16 cellular contexts compared by ENCODE assay signal in the genomic region with DNA sequence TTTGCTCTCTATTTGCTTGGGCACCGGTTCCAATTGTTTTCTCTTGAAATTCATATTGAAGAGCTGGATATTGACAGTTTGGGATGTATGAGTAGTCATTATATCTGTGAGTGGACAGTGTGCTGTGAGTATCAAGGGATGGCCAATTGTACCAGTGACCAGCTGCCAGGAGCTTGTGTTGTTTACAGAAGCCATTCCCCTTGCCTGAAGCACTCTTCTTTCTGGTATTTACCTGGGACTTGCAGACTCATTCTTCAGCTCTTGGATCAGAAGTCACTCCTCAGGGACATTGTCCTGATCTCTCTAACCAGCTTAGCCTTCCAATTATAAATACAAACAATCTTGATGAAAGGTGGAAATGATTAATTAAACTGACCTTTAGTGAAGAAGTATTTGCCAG.
DNase-seq lines count a peak whose midpoint lies in the region; ATAC-seq and TF ChIP-seq lines count a peak whose summit lies in the region.
"Had no signal": no experiment of that assay in that cellular context is flagged by ENCODE, and none has a peak within 500 bp of the region (broad histone marks: within the 10 kb centered on the region; RNA-seq: fewer than 3 reads in every experiment).

No MANE protein-coding gene starts in this region.

- no peak for TF ChIP-seq CTCF in upper lobe of right lung (IDR thresholded peaks at IDR 0.05)
- TF ChIP-seq CTCF in GM10266 (IDR thresholded peaks at IDR 0.05; ENCODE audit: control insufficient read depth, insufficient read depth, low read depth, missing control alignments) = no peak

- H3K27ac ChIP-seq in upper lobe of right lung = no peak overlapping the region
- H3K27ac ChIP-seq: PC-9 had no signal

- intact Hi-C loops in upper lobe of right lung (cut with DNase I) = no loop called here

- H3K4me3 ChIP-seq in upper lobe of right lung = no peak overlapping the region
- H3K4me3 ChIP-seq: PC-9 had no signal

- no peaks in the 10 kb centered on the region for H3K27me3 ChIP-seq in upper lobe of right lung

- peak in 2 of 3 experiments; percentile 27 to 83 for DNase-seq in NCI-H1417 (lab: John Stamatoyannopoulos, UW)
- DNase-seq in NCI-H1417 treated with DMSO at 0.1 percent for 48 hours (lab: John Stamatoyannopoulos, UW) = no peak
- DNase-seq in NCI-H510A (lab: John Stamatoyannopoulos, UW) = peak; percentile 19
- DNase-seq in SHP77 (lab: John Stamatoyannopoulos, UW) = peak; percentile 80 to 91
- DNase-seq in upper lobe of right lung = no peak
- DNase-seq in dedifferentiated amniotic fluid mesenchymal stem cell (ENCODE audit: extremely low spot score) = no peak
- no peak for DNase-seq in GM10266 (ENCODE audit: extremely low spot score)
- no peak for DNase-seq in T-helper 2 cell
- DNase-seq: 8988T; BE2C; CD4-positive, alpha-beta T cell; DMS79 treated with DMSO at 0.1 percent for 48 hours; NCI-H1694; NCI-H446 treated with DMSO at 0.1 percent for 48 hours; PC-9; SW 1271 had no signal

- H3K36me3 ChIP-seq in upper lobe of right lung = no peaks in the 10 kb centered on the region
- H3K36me3 ChIP-seq: BE2C had no signal

- peak; percentile 66 for ATAC-seq in upper lobe of right lung

- no peaks in the 10 kb centered on the region for H3K4me1 ChIP-seq in upper lobe of right lung
- H3K4me1 ChIP-seq: BE2C had no signal

- no peaks in the 10 kb centered on the region for H3K9me3 ChIP-seq in upper lobe of right lung
- H3K9me3 ChIP-seq: BE2C had no signal

Comparison
In these comparisons a context has a peak if more than half of its experiments do, and no peak if none do; other contexts are left out.
1. DNase-seq: peak in NCI-H1417 (2 of 3), NCI-H510A (single experiment) and SHP77 (2 of 2); none in NCI-H1417 treated with DMSO at 0.1 percent for 48 hours (single experiment), upper lobe of right lung (single experiment), dedifferentiated amniotic fluid mesenchymal stem cell (single experiment), GM10266 (single experiment) and T-helper 2 cell (0 of 5).